22 cellular contexts compared by ENCODE assay signal in the genomic region with DNA sequence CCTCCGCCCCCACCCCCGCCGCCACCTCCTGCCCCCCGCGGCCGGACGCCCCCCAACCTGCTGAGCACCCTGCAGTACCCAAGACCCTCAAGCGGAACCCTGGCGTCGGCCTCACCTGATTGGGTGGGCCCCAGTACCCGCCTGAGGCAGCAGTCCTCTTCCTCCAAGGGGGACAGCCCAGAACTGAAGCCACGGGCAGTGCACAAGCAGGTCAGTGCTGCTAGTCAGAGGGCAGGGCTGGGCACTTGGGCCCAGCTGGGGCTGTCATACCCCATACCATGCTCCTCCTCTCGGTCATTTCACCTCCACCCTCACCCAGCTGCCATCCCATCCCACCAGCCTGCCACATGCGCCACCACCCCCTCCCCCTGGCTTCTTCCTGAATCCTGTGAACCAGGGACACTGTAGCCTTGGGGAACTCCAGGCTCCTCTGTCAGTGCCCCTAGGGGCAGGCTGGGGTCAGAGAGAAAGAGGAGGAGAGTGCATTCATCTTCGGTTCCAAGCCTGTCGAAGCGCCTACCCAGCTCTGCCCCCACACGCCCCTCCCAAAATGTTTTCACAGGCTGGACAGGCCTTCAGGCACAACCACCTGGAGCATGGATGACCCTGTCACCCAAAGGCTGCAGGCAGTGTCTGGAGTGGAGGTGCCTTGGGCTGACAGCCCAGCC.
DNase-seq lines count a peak whose midpoint lies in the region; ATAC-seq and TF ChIP-seq lines count a peak whose summit lies in the region.
"Had no signal": no experiment of that assay in that cellular context is flagged by ENCODE, and none has a peak within 500 bp of the region (broad histone marks: within the 10 kb centered on the region; RNA-seq: fewer than 3 reads in every experiment).

No MANE protein-coding gene starts in this region.

- CTCF ChIA-PET in activated CD4-positive, alpha-beta memory T cell treated with anti-CD3 and anti-CD28 coated beads, Interleukin-2, amount 10 ng/mL, durations not matched to agents 7 days and 5 days (lab: Charles Lee), result no interaction called here

- no peaks in the 10 kb centered on the region for H3K36me3 Mint-ChIP-seq in activated CD4-positive, alpha-beta memory T cell treated with anti-CD3 and anti-CD28 coated beads, Interleukin-2, amount 10 ng/mL, durations not matched to agents 7 days and 5 days (ENCODE audit: low read depth)

- intact Hi-C loops in left ventricle myocardium superior (cut with micrococcal nuclease) (no loop called here), sigmoid colon (cut with DNase I) (no loop called here)

- H3K9me3 Mint-ChIP-seq in activated CD4-positive, alpha-beta memory T cell treated with anti-CD3 and anti-CD28 coated beads, Interleukin-2, amount 10 ng/mL, durations not matched to agents 7 days and 5 days, result no peaks in the 10 kb centered on the region
- H3K9me3 Mint-ChIP-seq: activated CD4-positive, alpha-beta T cell treated with anti-CD3 and anti-CD28 coated beads, Interleukin-2, amount 10 ng/mL, durations not matched to agents 7 days and 5 days; activated T-helper 2 cell treated with anti-CD3 and anti-CD28 coated beads, Interferon-gamma antibody, Interleukin-2, Interleukin-4, amounts not matched to agents 10 μg/mL and 5 μg/mL and 100 μg/mL, durations not matched to agents 14 hours and 24 hours and 36 hours; CD4-positive, alpha-beta T cell; T-helper 2 cell treated with Interferon-gamma antibody and Interleukin-4, amounts not matched to agents 5 μg/mL and 100 μg/mL, for 36 hours had no signal

- H3K36me3 ChIP-seq in BLaER1, result peaks cover 87% of the 10 kb centered on the region
- peaks cover 50 to 98% (median 81%) of the 10 kb centered on the region in 4 donors for H3K36me3 ChIP-seq in sigmoid colon

- no peak for DNase-seq in left ventricle myocardium superior
- peak; percentile 47 for DNase-seq in sigmoid colon
- DNase-seq in foreskin keratinocyte, result no peak
- DNase-seq in NAMALWA (ENCODE audit: low spot score), result no peak
- DNase-seq in OCI-M2 (lab: John Stamatoyannopoulos, UW; ENCODE audit: unreplicated experiment), result no peak
- DNase-seq in activated CD4-positive, alpha-beta memory T cell treated with anti-CD3 and anti-CD28 coated beads, Interleukin-2, amount 10 ng/mL, durations not matched to agents 7 days and 5 days, result no peak
- DNase-seq: activated CD4-positive, alpha-beta T cell treated with anti-CD3 and anti-CD28 coated beads, Interleukin-2, amount 10 ng/mL, durations not matched to agents 7 days and 5 days; activated CD8-positive, alpha-beta memory T cell treated with anti-CD3 and anti-CD28 coated beads, Interleukin-2, amount 50 U/mL, for 48 hours; DMS 273 treated with DMSO at 0.1 percent for 48 hours; mesenchymal stem cell; stimulated activated CD4-positive, alpha-beta T cell treated with anti-CD3 and anti-CD28 coated beads, Interleukin-12 subunit alpha, Interleukin-12 subunit beta, amount 100 ng/mL, for 4 hours; stimulated activated CD4-positive, alpha-beta T cell treated with anti-CD3 and anti-CD28 coated beads, Interleukin-4, amount 100 ng/mL, for 24 hours; stimulated activated naive CD4-positive, alpha-beta T cell treated with Interleukin-2 at 50 U/mL for 16 hours; trophoblast cell had no signal

- TF ChIP-seq CTCF in sigmoid colon (IDR thresholded peaks at IDR 0.05), result no peak
- no peak for TF ChIP-seq CTCF in foreskin keratinocyte (conservative IDR thresholded peaks at IDR 0.05)

- no peak overlapping the region for H3K4me3 Mint-ChIP-seq in activated CD4-positive, alpha-beta memory T cell treated with anti-CD3 and anti-CD28 coated beads, Interleukin-2, amount 10 ng/mL, durations not matched to agents 7 days and 5 days
- H3K4me3 Mint-ChIP-seq: activated CD4-positive, alpha-beta T cell treated with anti-CD3 and anti-CD28 coated beads, Interleukin-2, amount 10 ng/mL, durations not matched to agents 7 days and 5 days; CD4-positive, alpha-beta T cell; T-helper 2 cell treated with Interferon-gamma antibody and Interleukin-4, amounts not matched to agents 5 μg/mL and 100 μg/mL, for 36 hours had no signal

- WGBS in sigmoid colon, 2 donors, result 93 to 96% methylated on average over 18 of the region's 18 CpGs

- H3K27ac Mint-ChIP-seq in activated CD4-positive, alpha-beta memory T cell treated with anti-CD3 and anti-CD28 coated beads, Interleukin-2, amount 10 ng/mL, durations not matched to agents 7 days and 5 days, result no peak overlapping the region
- H3K27ac Mint-ChIP-seq: activated CD4-positive, alpha-beta T cell treated with anti-CD3 and anti-CD28 coated beads, Interleukin-2, amount 10 ng/mL, durations not matched to agents 7 days and 5 days; activated T-helper 2 cell treated with anti-CD3 and anti-CD28 coated beads, Interferon-gamma antibody, Interleukin-2, Interleukin-4, amounts not matched to agents 10 μg/mL and 5 μg/mL and 100 μg/mL, durations not matched to agents 14 hours and 24 hours and 36 hours; CD4-positive, alpha-beta T cell; T-helper 2 cell treated with Interferon-gamma antibody and Interleukin-4, amounts not matched to agents 5 μg/mL and 100 μg/mL, for 36 hours had no signal

- no peaks in the 10 kb centered on the region for H3K4me1 Mint-ChIP-seq in activated CD4-positive, alpha-beta memory T cell treated with anti-CD3 and anti-CD28 coated beads, Interleukin-2, amount 10 ng/mL, durations not matched to agents 7 days and 5 days
- H3K4me1 Mint-ChIP-seq: activated CD4-positive, alpha-beta T cell treated with anti-CD3 and anti-CD28 coated beads, Interleukin-2, amount 10 ng/mL, durations not matched to agents 7 days and 5 days had no signal

- peaks cover 9% of the 10 kb centered on the region for H3K9me3 ChIP-seq in BLaER1
- no peaks in the 10 kb centered on the region for H3K9me3 ChIP-seq in sigmoid colon
- H3K9me3 ChIP-seq: adrenal gland had no signal

- ATAC-seq in left ventricle myocardium superior (peak; percentile 3), foreskin keratinocyte (no peak)
- ATAC-seq: HCT116, SK-N-SH treated with all-trans-retinoic acid at 6 μM for 48 hours had no signal

- H3K4me1 ChIP-seq in BLaER1, result peaks cover 32% of the 10 kb centered on the region
- H3K4me1 ChIP-seq in sigmoid colon, result peaks cover 0 to 25% (median 17%) of the 10 kb centered on the region in 4 donors
- H3K4me1 ChIP-seq in foreskin keratinocyte, result peaks cover 6% of the 10 kb centered on the region

- H3K9ac ChIP-seq in BLaER1, result no peak overlapping the region; the same call in 1 of the 2 replicates

- peaks cover 4% of the 10 kb centered on the region for H3K27me3 Mint-ChIP-seq in activated CD4-positive, alpha-beta memory T cell treated with anti-CD3 and anti-CD28 coated beads, Interleukin-2, amount 10 ng/mL, durations not matched to agents 7 days and 5 days
- H3K27me3 Mint-ChIP-seq: activated CD4-positive, alpha-beta T cell treated with anti-CD3 and anti-CD28 coated beads, Interleukin-2, amount 10 ng/mL, durations not matched to agents 7 days and 5 days; CD4-positive, alpha-beta T cell had no signal

- TF ChIP-seq EP300 in sigmoid colon (IDR thresholded peaks at IDR 0.05), result no peak

- H3K27me3 ChIP-seq in BLaER1 (no peaks in the 10 kb centered on the region), sigmoid colon (no peaks in the 10 kb centered on the region), foreskin keratinocyte (no peaks in the 10 kb centered on the region)
- H3K27me3 ChIP-seq: adrenal gland had no signal

- POLR2A ChIA-PET in activated CD4-positive, alpha-beta memory T cell treated with anti-CD3 and anti-CD28 coated beads, Interleukin-2, amount 10 ng/mL, durations not matched to agents 7 days and 5 days (lab: Charles Lee), result no interaction called here

- H3K4me2 ChIP-seq in BLaER1, result peak overlapping the region; percentile 78

- no peak for TF ChIP-seq POLR2A in sigmoid colon (IDR thresholded peaks at IDR 0.05)

- H3K4me3 ChIP-seq in BLaER1 (no peak overlapping the region), sigmoid colon (no peak overlapping the region)
- H3K4me3 ChIP-seq: adrenal gland had no signal

- no peaks in the 10 kb centered on the region for H4K20me1 ChIP-seq in BLaER1

- H3K27ac ChIP-seq in BLaER1, result peak overlapping the region; percentile 71
- peak overlapping the region; percentile 37 for H3K27ac ChIP-seq in angular gyrus (ENCODE audit: low read depth, low read length)
- H3K27ac ChIP-seq in sigmoid colon, result peak overlapping the region in 3 of 4 donors; percentile 6 to 59 (median 58)
- H3K27ac ChIP-seq in foreskin keratinocyte, result no peak overlapping the region
